ENCODE assay signal across 9 cellular contexts in the genomic region with DNA sequence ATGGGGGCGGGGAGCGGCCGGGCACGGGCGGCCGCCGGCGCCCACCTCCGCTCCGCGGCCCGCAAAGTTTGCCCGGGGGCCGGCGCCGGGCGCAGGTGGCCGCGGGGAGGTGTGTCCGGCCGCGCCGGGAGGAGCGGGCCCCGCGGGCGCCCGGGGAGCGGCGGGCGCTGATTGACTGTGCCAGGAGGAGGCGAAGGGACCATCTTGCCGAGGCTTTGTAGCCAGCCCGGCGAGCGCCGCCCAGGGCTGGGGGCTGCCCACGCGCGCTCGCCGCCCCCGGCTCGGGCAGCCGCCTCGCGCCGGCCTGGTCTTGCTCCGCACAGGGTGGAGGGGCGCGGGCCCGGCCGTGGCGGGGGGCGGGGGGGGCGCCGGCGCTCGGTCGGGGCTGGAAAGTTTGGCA. TPM values are rescaled to one million over a fixed set of nuclear protein-coding genes. Genes with fewer than 3 reads are reported as not detected.
DNase-seq lines count a peak whose midpoint lies in the region; ATAC-seq and TF ChIP-seq lines count a peak whose summit lies in the region.
"Had no signal": no experiment of that assay in that cellular context is flagged by ENCODE, and none has a peak within 500 bp of the region (broad histone marks: within the 10 kb centered on the region; RNA-seq: fewer than 3 reads in every experiment).

No MANE protein-coding gene starts in this region.

- peak overlapping the region; percentile 78 for H3K4me2 ChIP-seq in mesenchymal stem cell (ENCODE audit: low read length, poor library complexity, severe bottlenecking)

- peak overlapping the region; percentile 98 for H2BK120ac ChIP-seq in mesenchymal stem cell (ENCODE audit: low read depth, low read length)

- TF ChIP-seq CTCF in body of pancreas (IDR thresholded peaks at IDR 0.05), result no peak

- H3K36me3 ChIP-seq in body of pancreas (replicated peaks in 1 of 2; ENCODE audit: insufficient read depth in 1 of 2, low read depth in 2 of 2), result no peaks in the 10 kb centered on the region
- peaks cover 0 to 20% of the 10 kb centered on the region in 2 experiments for H3K36me3 ChIP-seq in mesenchymal stem cell (ENCODE audit: control insufficient read depth in 1 of 2, insufficient read depth in 2 of 2, low read depth in 1 of 2, low read length in 2 of 2)

- H2BK12ac ChIP-seq in mesenchymal stem cell (ENCODE audit: low read length in 2 of 2), result no peak overlapping the region

- H4K91ac ChIP-seq in mesenchymal stem cell (ENCODE audit: low read length), result no peak overlapping the region

- no peak overlapping the region for H3K4ac ChIP-seq in mesenchymal stem cell (ENCODE audit: low read depth in 1 of 2, low read length in 2 of 2)

- no peaks in the 10 kb centered on the region for H3K9me3 Mint-ChIP-seq in stimulated activated naive CD8-positive, alpha-beta T cell treated with anti-CD3 and anti-CD28 coated beads, Interleukin-15, amount 100 ng/mL, for 72 hours

- H3K27ac Mint-ChIP-seq in stimulated activated naive CD8-positive, alpha-beta T cell treated with anti-CD3 and anti-CD28 coated beads, Interleukin-15, amount 100 ng/mL, for 72 hours, result no peak overlapping the region

- H3K27me3 ChIP-seq in body of pancreas (no peaks in the 10 kb centered on the region), mesenchymal stem cell (ENCODE audit: control insufficient read depth in 1 of 2, insufficient read depth in 1 of 2, low read length in 2 of 2) (peaks cover 0 to 58% of the 10 kb centered on the region in 2 experiments)

- H3K18ac ChIP-seq in mesenchymal stem cell (ENCODE audit: low read depth in 1 of 2, low read length in 2 of 2), result peak overlapping the region in 1 of 2 experiments; percentile 16

- peak; percentile 8 for ATAC-seq in stimulated activated naive CD8-positive, alpha-beta T cell treated with anti-CD3 and anti-CD28 coated beads, Interleukin-15, amount 100 ng/mL, for 72 hours
- no peak for ATAC-seq in stimulated activated naive CD8-positive, alpha-beta T cell treated with anti-CD3 and anti-CD28 coated beads, Interleukin-15, Interleukin-2, amounts not matched to agents 100 U/mL and 50 U/mL, for 24 hours
- ATAC-seq in body of pancreas (peak; percentile 30), HG02970 (IDR thresholded peaks at IDR 0.05; ENCODE audit: low FRiP score, unreplicated experiment) (no peak), HG02938 (IDR thresholded peaks at IDR 0.05; ENCODE audit: unreplicated experiment) (no peak)

- intact Hi-C loops in body of pancreas (cut with DNase I), result no loop called here

- no peak overlapping the region for H2BK5ac ChIP-seq in mesenchymal stem cell (ENCODE audit: low read depth, low read length, poor library complexity, severe bottlenecking)

- DNase-seq in stimulated activated naive CD8-positive, alpha-beta T cell treated with anti-CD3 and anti-CD28 coated beads, Interleukin-15, amount 100 ng/mL, for 72 hours, result no peak
- no peak for DNase-seq in stimulated activated naive CD8-positive, alpha-beta T cell treated with anti-CD3 and anti-CD28 coated beads, Interleukin-15, Interleukin-2, amounts not matched to agents 100 U/mL and 50 U/mL, for 24 hours
- DNase-seq in body of pancreas (no peak), mesenchymal stem cell (no peak), NOMO-1 treated with DMSO at 0.1 percent for 48 hours (lab: John Stamatoyannopoulos, UW; ENCODE audit: unreplicated experiment) (no peak), H4 (ENCODE audit: low spot score) (no peak)

- H2AFZ ChIP-seq in mesenchymal stem cell (ENCODE audit: low read depth, low read length), result no peak overlapping the region

- H3K4me3 ChIP-seq in body of pancreas (peak overlapping the region in 1 of 2 donors; percentile 18), mesenchymal stem cell (ENCODE audit: insufficient read depth in 1 of 2, low read depth in 1 of 2, low read length in 2 of 2) (peak overlapping the region in 1 of 2 experiments; percentile 75)

- peaks cover 9% of the 10 kb centered on the region for H3K79me1 ChIP-seq in mesenchymal stem cell (replicated peaks; ENCODE audit: low read length, poor library complexity, severe bottlenecking)

- H3K4me3 Mint-ChIP-seq in stimulated activated naive CD8-positive, alpha-beta T cell treated with anti-CD3 and anti-CD28 coated beads, Interleukin-15, amount 100 ng/mL, for 72 hours, result no peak overlapping the region

- no peaks in the 10 kb centered on the region for H3K9me3 ChIP-seq in body of pancreas
- no peaks in the 10 kb centered on the region for H3K9me3 ChIP-seq in mesenchymal stem cell (ENCODE audit: control insufficient read depth, low read length)

- H3K14ac ChIP-seq in mesenchymal stem cell (ENCODE audit: low read length in 2 of 2), result no peak overlapping the region

- WGBS in body of pancreas, 2 donors, result 0% methylated on average over 26 of the region's 60 CpGs; no CpG with 5 or more reads in 1 of the 2 donors
- WGBS in mesenchymal stem cell, result 0% methylated on average over 18 of the region's 60 CpGs

- no peak overlapping the region for H3K9ac ChIP-seq in mesenchymal stem cell (ENCODE audit: low read length)

- no peak overlapping the region for H2AK5ac ChIP-seq in mesenchymal stem cell (ENCODE audit: low read length, severe bottlenecking)

- peaks cover 15% of the 10 kb centered on the region for H3K4me1 Mint-ChIP-seq in stimulated activated naive CD8-positive, alpha-beta T cell treated with anti-CD3 and anti-CD28 coated beads, Interleukin-15, amount 100 ng/mL, for 72 hours

- H3K23ac ChIP-seq in mesenchymal stem cell (ENCODE audit: low read length in 2 of 2), result no peak overlapping the region

- H3K27me3 Mint-ChIP-seq in stimulated activated naive CD8-positive, alpha-beta T cell treated with anti-CD3 and anti-CD28 coated beads, Interleukin-15, amount 100 ng/mL, for 72 hours, result peaks cover 79% of the 10 kb centered on the region

- no peak overlapping the region for H3K27ac ChIP-seq in body of pancreas
- H3K27ac ChIP-seq in mesenchymal stem cell (ENCODE audit: low read length, poor library complexity, severe bottlenecking), result no peak overlapping the region

- H3K4me1 ChIP-seq in body of pancreas (peaks cover 15% of the 10 kb centered on the region), mesenchymal stem cell (ENCODE audit: control insufficient read depth, insufficient read depth, low read depth, low read length) (peaks cover 28% of the 10 kb centered on the region)

- TF ChIP-seq POLR2A in body of pancreas (IDR thresholded peaks at IDR 0.05), result no peak

- H4K8ac ChIP-seq in mesenchymal stem cell (ENCODE audit: low read length), result no peak overlapping the region

- peak overlapping the region; percentile 77 for H2BK15ac ChIP-seq in mesenchymal stem cell (ENCODE audit: low read depth, poor library complexity, severe bottlenecking)

RNA-seq across cellular contexts. Expression of a gene that starts 0.4 kb away (rescaled TPM):
- 1 to 10 TPM; 2.9 to 7.9 TPM for total RNA-seq in body of pancreas
- polyA plus RNA-seq in mesenchymal stem cell (2013, experiment 1 of 2), result 30.7 TPM
- 31.2 TPM for polyA plus RNA-seq in mesenchymal stem cell (2013, experiment 2 of 2)
- total RNA-seq in H4 (2014; rRNA removed; shearing (Covaris generic)), result 55.5 and 70.9 TPM in 2 replicates

RNA-seq across cellular contexts. Expression of a gene that starts 58.0 kb away (rescaled TPM):
- total RNA-seq in body of pancreas, result 10 to 100 TPM; 73.9 to 85.4 TPM
- polyA plus RNA-seq in mesenchymal stem cell (2013, experiment 1 of 2), result not detected
- polyA plus RNA-seq in mesenchymal stem cell (2013, experiment 2 of 2), result not detected
- not detected in 2 replicates for total RNA-seq in H4 (2014; rRNA removed; shearing (Covaris generic))
- total RNA-seq: LHCN-M2 had no signal

Comparison
In these comparisons a context has a peak if more than half of its experiments do, and no peak if none do; other contexts are left out.
1. ATAC-seq: peak in stimulated activated naive CD8-positive, alpha-beta T cell treated with anti-CD3 and anti-CD28 coated beads, Interleukin-15, amount 100 ng/mL, for 72 hours (single experiment) and body of pancreas (single experiment); none in stimulated activated naive CD8-positive, alpha-beta T cell treated with anti-CD3 and anti-CD28 coated beads, Interleukin-15, Interleukin-2, amounts not matched to agents 100 U/mL and 50 U/mL, for 24 hours (single experiment), HG02970 (single experiment) and HG02938 (single experiment).
2. RNA of a gene that starts 58.0 kb away (total RNA-seq): 73.9 to 85.4 TPM in body of pancreas; not detected in H4; every median in the first group is over 10 times any median in the second.